Comparison of ENCODE assay signal across 11 cellular contexts in genomic region chr19:50327461-50328256, GRCh38. TPM values are rescaled to one million over a fixed set of nuclear protein-coding genes. Genes with fewer than 3 reads are reported as not detected.
DNase-seq lines count a peak whose midpoint lies in the region; ATAC-seq lines count a peak whose summit lies in the region.
"Had no signal": no experiment of that assay in that cellular context is flagged by ENCODE, and none has a peak within 500 bp of the region (broad histone marks: within the 10 kb centered on the region; RNA-seq: fewer than 3 reads in every experiment).

No MANE protein-coding gene starts in this region.

- H2BK15ac ChIP-seq in neuronal stem cell (ENCODE audit: low read length) = no peak overlapping the region

- no peak overlapping the region for H2BK12ac ChIP-seq in neuronal stem cell (ENCODE audit: low read length)

- no peak overlapping the region for H3K14ac ChIP-seq in neuronal stem cell (ENCODE audit: low read length)

- no peak overlapping the region for H3K18ac ChIP-seq in neuronal stem cell (ENCODE audit: low read length)

- H3K36me3 ChIP-seq in CD8-positive, alpha-beta memory T cell (ENCODE audit: insufficient read depth, low read length) = no peaks in the 10 kb centered on the region
- H3K36me3 ChIP-seq in HUES48 (ENCODE audit: control insufficient read depth, insufficient read depth, low read length) (peaks cover 8% of the 10 kb centered on the region), neuronal stem cell (replicated peaks in 1 of 2; ENCODE audit: control insufficient read depth in 2 of 2, insufficient read depth in 2 of 2, low read length in 2 of 2) (peaks cover 0 to 3% of the 10 kb centered on the region in 2 donors)
- H3K36me3 ChIP-seq: gastrocnemius medialis, tibial artery had no signal

- peaks cover 8% of the 10 kb centered on the region for H3K79me1 ChIP-seq in neuronal stem cell (ENCODE audit: low read depth, low read length)

- H3K27me3 ChIP-seq in CD8-positive, alpha-beta memory T cell (ENCODE audit: insufficient read depth, low read length, poor library complexity, severe bottlenecking) = peaks cover 44% of the 10 kb centered on the region
- H3K27me3 ChIP-seq in HUES48 (ENCODE audit: control insufficient read depth, insufficient read depth, low read length) (peaks cover 20% of the 10 kb centered on the region), neuronal stem cell (ENCODE audit: control insufficient read depth in 3 of 3, insufficient read depth in 3 of 3, low read depth in 1 of 3, low read length in 3 of 3) (peaks cover 5 to 26% (median 24%) of the 10 kb centered on the region in 3 experiments)

- H3K36me3 Mint-ChIP-seq in CD8-positive, alpha-beta memory T cell = no peaks in the 10 kb centered on the region
- H3K36me3 Mint-ChIP-seq in central memory CD8-positive, alpha-beta T cell (ENCODE audit: insufficient read depth) = peaks cover 24% of the 10 kb centered on the region

- no peak overlapping the region for H4K8ac ChIP-seq in neuronal stem cell (ENCODE audit: low read depth, low read length)

- no peak overlapping the region for H4K91ac ChIP-seq in neuronal stem cell (ENCODE audit: low read depth, low read length, poor library complexity)

- no peaks in the 10 kb centered on the region for H3K9me3 ChIP-seq in CD8-positive, alpha-beta memory T cell (ENCODE audit: low read length)
- H3K9me3 ChIP-seq in HUES48 (ENCODE audit: control insufficient read depth, insufficient read depth, low read length) (no peaks in the 10 kb centered on the region), neuronal stem cell (replicated peaks in 1 of 2; ENCODE audit: control insufficient read depth in 2 of 2, insufficient read depth in 1 of 2, low read depth in 1 of 2, low read length in 2 of 2) (no peaks in the 10 kb centered on the region)
- H3K9me3 ChIP-seq: gastrocnemius medialis, tibial artery had no signal

- peaks cover 60 to 65% of the 10 kb centered on the region in 2 donors for H3K27me3 Mint-ChIP-seq in CD8-positive, alpha-beta memory T cell
- peaks cover 82% of the 10 kb centered on the region for H3K27me3 Mint-ChIP-seq in central memory CD8-positive, alpha-beta T cell

- H3K9me3 Mint-ChIP-seq in CD8-positive, alpha-beta memory T cell = peaks cover 4 to 29% (median 21%) of the 10 kb centered on the region in 5 donors
- H3K9me3 Mint-ChIP-seq in central memory CD8-positive, alpha-beta T cell = peaks cover 7% of the 10 kb centered on the region

- no peak overlapping the region for H2AFZ ChIP-seq in neuronal stem cell (ENCODE audit: low read length)

- no peak overlapping the region for H3K23ac ChIP-seq in neuronal stem cell (ENCODE audit: low read depth, low read length, poor library complexity)

- no peak overlapping the region for H3K4me3 ChIP-seq in CD8-positive, alpha-beta memory T cell (ENCODE audit: low read length)
- H3K4me3 ChIP-seq in HUES48 (ENCODE audit: low read depth, low read length) (peak overlapping the region; percentile 56), neuronal stem cell (ENCODE audit: low read length in 2 of 2) (no peak overlapping the region)

- peak overlapping the region; percentile 24 for H2AK5ac ChIP-seq in neuronal stem cell (ENCODE audit: low read depth, low read length)

- H3K9ac ChIP-seq in HUES48 (ENCODE audit: low read depth, low read length) = no peak overlapping the region
- H3K9ac ChIP-seq in neuronal stem cell (ENCODE audit: low read depth, low read length, poor library complexity) = no peak overlapping the region

- peaks cover 40% of the 10 kb centered on the region for H3K4me1 ChIP-seq in CD8-positive, alpha-beta memory T cell (ENCODE audit: insufficient read depth, low read length)
- H3K4me1 ChIP-seq in HUES48 (ENCODE audit: control insufficient read depth, insufficient read depth, low read length) (peaks cover 16% of the 10 kb centered on the region), neuronal stem cell (ENCODE audit: control insufficient read depth in 2 of 2, insufficient read depth in 1 of 2, low read depth in 1 of 2, low read length in 2 of 2) (peaks cover 8 to 12% of the 10 kb centered on the region in 2 donors)

- CTCF ChIA-PET in CD8-positive, alpha-beta memory T cell (lab: Charles Lee) = no interaction called here

- H2BK5ac ChIP-seq in neuronal stem cell (ENCODE audit: low read length) = no peak overlapping the region

- no peak for ATAC-seq in central memory CD8-positive, alpha-beta T cell (replicated peaks; ENCODE audit: extremely low read depth, poor library complexity, severe bottlenecking)
- no peak for ATAC-seq in GM18867 (IDR thresholded peaks at IDR 0.05; ENCODE audit: unreplicated experiment)
- ATAC-seq: gastrocnemius medialis had no signal

- peaks cover 43 to 64% (median 51%) of the 10 kb centered on the region in 3 donors for H3K4me1 Mint-ChIP-seq in CD8-positive, alpha-beta memory T cell
- peaks cover 45% of the 10 kb centered on the region for H3K4me1 Mint-ChIP-seq in central memory CD8-positive, alpha-beta T cell

- DNase-seq in CD8-positive, alpha-beta memory T cell = no peak
- no peak for DNase-seq in central memory CD8-positive, alpha-beta T cell (ENCODE audit: low spot score in 2 of 2)
- no peak for DNase-seq in neuronal stem cell (ENCODE audit: low spot score)
- DNase-seq in hippocampal formation (lab: John Stamatoyannopoulos, UW) = no peak
- DNase-seq in AG08395 (ENCODE audit: low spot score) = no peak
- DNase-seq: DMS153, NCI-H1694 treated with DMSO at 0.1 percent for 48 hours, tibial artery had no signal

- peak overlapping the region in 3 of 8 donors; percentile 23 to 76 (median 46) for H3K27ac Mint-ChIP-seq in CD8-positive, alpha-beta memory T cell
- peak overlapping the region; percentile 5 for H3K27ac Mint-ChIP-seq in central memory CD8-positive, alpha-beta T cell (ENCODE audit: low read depth)

- H3K27ac ChIP-seq in CD8-positive, alpha-beta memory T cell (ENCODE audit: low read depth, low read length) = no peak overlapping the region
- H3K27ac ChIP-seq in HUES48 (ENCODE audit: low read depth, low read length) = no peak overlapping the region
- no peak overlapping the region for H3K27ac ChIP-seq in neuronal stem cell (replicated peaks; ENCODE audit: low read length)
- H3K27ac ChIP-seq: gastrocnemius medialis, tibial artery had no signal

- H3K4ac ChIP-seq in neuronal stem cell (ENCODE audit: low read length) = no peak overlapping the region

- H3K4me3 Mint-ChIP-seq in CD8-positive, alpha-beta memory T cell = peak overlapping the region; percentile 19 to 84 (median 59)
- H3K4me3 Mint-ChIP-seq in central memory CD8-positive, alpha-beta T cell = peak overlapping the region; percentile 71

- POLR2A ChIA-PET in CD8-positive, alpha-beta memory T cell (lab: Charles Lee) = no interaction called here

- no peak overlapping the region for H2BK120ac ChIP-seq in neuronal stem cell (ENCODE audit: low read depth, low read length)

- no CpG with 5 or more reads among the region's 25 CpGs for WGBS in neuronal stem cell (ENCODE audit: extremely low coverage in 2 of 2, insufficient read length in 2 of 2, insufficient replicate concordance in 1 of 2), 2 donors

- peak overlapping the region; percentile 87 for H3K4me2 ChIP-seq in neuronal stem cell (ENCODE audit: insufficient read depth, low read length, poor library complexity, severe bottlenecking)

RNA-seq across cellular contexts. Expression of gene KCNC3, which starts 1.5 kb away (rescaled TPM):
- total RNA-seq in CD8-positive, alpha-beta memory T cell = under 1 TPM; 0.68 to 0.73 TPM
- polyA plus RNA-seq in CD8-positive, alpha-beta memory T cell = not detected
- 6.8 TPM for polyA plus RNA-seq in neuronal stem cell (2013, experiment 1 of 2)
- polyA plus RNA-seq in neuronal stem cell (2013, experiment 2 of 2) = 6.9 TPM

RNA-seq across cellular contexts. Expression of gene NAPSA, which starts 37.8 kb away (rescaled TPM):
- 10 to 100 TPM; 19.7 to 22.5 TPM for total RNA-seq in CD8-positive, alpha-beta memory T cell
- 1.6 TPM for polyA plus RNA-seq in CD8-positive, alpha-beta memory T cell
- 0.84 TPM for polyA plus RNA-seq in neuronal stem cell (2013, experiment 1 of 2)
- polyA plus RNA-seq in neuronal stem cell (2013, experiment 2 of 2) = 0.72 TPM

RNA-seq across cellular contexts. Expression of gene NR1H2, which starts 48.6 kb away (rescaled TPM):
- 10 to 100 TPM; 79.7 to 82.3 TPM for total RNA-seq in CD8-positive, alpha-beta memory T cell
- 95.5 TPM for polyA plus RNA-seq in CD8-positive, alpha-beta memory T cell
- 15.5 TPM for polyA plus RNA-seq in neuronal stem cell (2013, experiment 1 of 2)
- 15.1 TPM for polyA plus RNA-seq in neuronal stem cell (2013, experiment 2 of 2)

RNA-seq across cellular contexts. Expression of gene POLD1, which starts 56.5 kb away (rescaled TPM):
- total RNA-seq in CD8-positive, alpha-beta memory T cell = 100 to 1,000 TPM; 154 to 160 TPM
- 29.4 TPM for polyA plus RNA-seq in CD8-positive, alpha-beta memory T cell
- 60.2 TPM for polyA plus RNA-seq in neuronal stem cell (2013, experiment 1 of 2)
- 61.7 TPM for polyA plus RNA-seq in neuronal stem cell (2013, experiment 2 of 2)
